ENCODE assay signal across 20 cellular contexts in genomic region chr12:122228092-122228491, GRCh38. TPM values are rescaled to one million over a fixed set of nuclear protein-coding genes. Genes with fewer than 3 reads are reported as not detected.
DNase-seq lines count a peak whose midpoint lies in the region; ATAC-seq and TF ChIP-seq lines count a peak whose summit lies in the region.
"Had no signal": no experiment of that assay in that cellular context is flagged by ENCODE, and none has a peak within 500 bp of the region (broad histone marks: within the 10 kb centered on the region; RNA-seq: fewer than 3 reads in every experiment).

No MANE protein-coding gene starts in this region.

- CTCF ChIA-PET in activated CD4-positive, alpha-beta T cell treated with anti-CD3 and anti-CD28 coated beads, Interleukin-2, amount 10 ng/mL, durations not matched to agents 7 days and 5 days (lab: Charles Lee): interaction anchor here (1.0 to 1.4 kb wide), 4 partner anchors 11 to 77 kb away, joined by 3 to 6 read pairs (median 3); no protein-coding TSS in a partner anchor

- peaks cover 37% of the 10 kb centered on the region for H3K4me1 Mint-ChIP-seq in activated CD4-positive, alpha-beta T cell treated with anti-CD3 and anti-CD28 coated beads, Interleukin-2, amount 10 ng/mL, durations not matched to agents 7 days and 5 days
- peaks cover 20% of the 10 kb centered on the region for H3K4me1 Mint-ChIP-seq in activated T-helper 17 cell treated with anti-CD3 and anti-CD28 coated beads, Interleukin-2, amount 50 U/mL, for 72 hours
- H3K4me1 Mint-ChIP-seq in nephron: peaks cover 19% of the 10 kb centered on the region

- H3K4me3 Mint-ChIP-seq in activated CD4-positive, alpha-beta T cell treated with anti-CD3 and anti-CD28 coated beads, Interleukin-2, amount 10 ng/mL, durations not matched to agents 7 days and 5 days: peak overlapping the region; percentile 23
- peak overlapping the region; percentile 80 for H3K4me3 Mint-ChIP-seq in activated T-helper 17 cell treated with anti-CD3 and anti-CD28 coated beads, Interleukin-2, amount 50 U/mL, for 72 hours
- H3K4me3 Mint-ChIP-seq in nephron: peak overlapping the region in 2 of 3 experiments; percentile 10 to 21

- ATAC-seq in activated T-helper 17 cell treated with anti-CD3 and anti-CD28 coated beads, Interleukin-2, amount 50 U/mL, for 72 hours (replicated peaks): no peak
- ATAC-seq in Right ventricle myocardium inferior (no peak), HG02678 (IDR thresholded peaks at IDR 0.05; ENCODE audit: unreplicated experiment) (no peak)
- ATAC-seq: HepG2 had no signal

- peak overlapping the region; percentile 46 for H3K4me3 ChIP-seq in Jurkat, Clone E6-1 (ENCODE audit: low read length)
- H3K4me3 ChIP-seq: dorsolateral prefrontal cortex, vagina had no signal

- no peak for TF ChIP-seq CTCF in nephron (IDR thresholded peaks at IDR 0.05; ENCODE audit: unreplicated experiment in 3 of 3)

- peaks cover 22% of the 10 kb centered on the region for H3K36me3 Mint-ChIP-seq in activated CD4-positive, alpha-beta T cell treated with anti-CD3 and anti-CD28 coated beads, Interleukin-2, amount 10 ng/mL, durations not matched to agents 7 days and 5 days (ENCODE audit: low read depth)
- peaks cover 52% of the 10 kb centered on the region for H3K36me3 Mint-ChIP-seq in activated T-helper 17 cell treated with anti-CD3 and anti-CD28 coated beads, Interleukin-2, amount 50 U/mL, for 72 hours (ENCODE audit: low read depth)
- peaks cover 33% of the 10 kb centered on the region for H3K36me3 Mint-ChIP-seq in nephron (ENCODE audit: low read depth)

- no peaks in the 10 kb centered on the region for H3K9me3 Mint-ChIP-seq in activated CD4-positive, alpha-beta T cell treated with anti-CD3 and anti-CD28 coated beads, Interleukin-2, amount 10 ng/mL, durations not matched to agents 7 days and 5 days
- H3K9me3 Mint-ChIP-seq in activated T-helper 17 cell treated with anti-CD3 and anti-CD28 coated beads, Interleukin-2, amount 50 U/mL, for 72 hours: no peaks in the 10 kb centered on the region
- no peaks in the 10 kb centered on the region for H3K9me3 Mint-ChIP-seq in nephron
- H3K9me3 Mint-ChIP-seq: activated T-helper 2 cell treated with anti-CD3 and anti-CD28 coated beads, Interferon-gamma antibody, Interleukin-2, Interleukin-4, amounts not matched to agents 10 μg/mL and 5 μg/mL and 100 μg/mL, durations not matched to agents 14 hours and 24 hours and 36 hours had no signal

- H3K27ac Mint-ChIP-seq in activated CD4-positive, alpha-beta T cell treated with anti-CD3 and anti-CD28 coated beads, Interleukin-2, amount 10 ng/mL, durations not matched to agents 7 days and 5 days: peak overlapping the region; percentile 37
- H3K27ac Mint-ChIP-seq in activated T-helper 17 cell treated with anti-CD3 and anti-CD28 coated beads, Interleukin-2, amount 50 U/mL, for 72 hours: no peak overlapping the region
- H3K27ac Mint-ChIP-seq in nephron: no peak overlapping the region
- H3K27ac Mint-ChIP-seq: activated T-helper 2 cell treated with anti-CD3 and anti-CD28 coated beads, Interferon-gamma antibody, Interleukin-2, Interleukin-4, amounts not matched to agents 10 μg/mL and 5 μg/mL and 100 μg/mL, durations not matched to agents 14 hours and 24 hours and 36 hours had no signal

- DNase-seq in activated CD4-positive, alpha-beta T cell treated with anti-CD3 and anti-CD28 coated beads, Interleukin-2, amount 10 ng/mL, durations not matched to agents 7 days and 5 days: no peak
- DNase-seq in activated CD4-positive, alpha-beta T cell treated with anti-CD3 and anti-CD28 coated beads, Interleukin-2, amount 50 U/mL, for 1 hour: no peak
- DNase-seq in Jurkat, Clone E6-1 (ENCODE audit: low read depth, low spot score): no peak
- DNase-seq in Right ventricle myocardium inferior (ENCODE audit: missing footprints) (no peak), activated gamma-delta T cell treated with Interleukin-2 at 50 U/mL for 16 hours (no peak)
- DNase-seq: caudate nucleus, dorsolateral prefrontal cortex, erythroblast, H7, mesendoderm, NCI-H226 had no signal

- POLR2A ChIA-PET in activated CD4-positive, alpha-beta T cell treated with anti-CD3 and anti-CD28 coated beads, Interleukin-2, amount 10 ng/mL, durations not matched to agents 7 days and 5 days (lab: Charles Lee): no interaction called here

- no peaks in the 10 kb centered on the region for H3K27me3 Mint-ChIP-seq in activated CD4-positive, alpha-beta T cell treated with anti-CD3 and anti-CD28 coated beads, Interleukin-2, amount 10 ng/mL, durations not matched to agents 7 days and 5 days
- H3K27me3 Mint-ChIP-seq in activated T-helper 17 cell treated with anti-CD3 and anti-CD28 coated beads, Interleukin-2, amount 50 U/mL, for 72 hours: no peaks in the 10 kb centered on the region
- H3K27me3 Mint-ChIP-seq in nephron (ENCODE audit: low read depth): no peaks in the 10 kb centered on the region

- intact Hi-C loops in Right ventricle myocardium inferior (cut with DNase I): no loop called here

RNA-seq across cellular contexts. Expression of gene DIABLO, which starts 2.2 kb away (rescaled TPM):
- total RNA-seq in activated CD4-positive, alpha-beta T cell treated with anti-CD3 and anti-CD28 coated beads, Interleukin-2, amount 10 ng/mL, durations not matched to agents 7 days and 5 days: 10 to 100 TPM; 36.1 to 37.7 TPM
- 84.2 TPM for polyA plus RNA-seq in Jurkat, Clone E6-1 (2012; ENCODE audit: insufficient read depth, insufficient read length)
- total RNA-seq in activated T-helper 17 cell treated with anti-CD3 and anti-CD28 coated beads, Interleukin-2, amount 50 U/mL, for 72 hours: 10 to 100 TPM; 44.0 to 50.5 TPM
- 28.2 TPM for total RNA-seq in Right ventricle myocardium inferior

RNA-seq across cellular contexts. Expression of gene B3GNT4, which starts 24.6 kb away (rescaled TPM):
- under 1 TPM; 0.50 to 0.71 TPM for total RNA-seq in activated CD4-positive, alpha-beta T cell treated with anti-CD3 and anti-CD28 coated beads, Interleukin-2, amount 10 ng/mL, durations not matched to agents 7 days and 5 days
- 3.4 TPM for polyA plus RNA-seq in Jurkat, Clone E6-1 (2012; ENCODE audit: insufficient read depth, insufficient read length)
- total RNA-seq in activated T-helper 17 cell treated with anti-CD3 and anti-CD28 coated beads, Interleukin-2, amount 50 U/mL, for 72 hours: 1 to 10 TPM in 1 of 2 donors, under 1 TPM in 1; 0.48 to 5.3 TPM
- not detected for total RNA-seq in Right ventricle myocardium inferior
- total RNA-seq: spleen had no signal

RNA-seq across cellular contexts. Expression of gene VPS33A, which starts 38.2 kb away (rescaled TPM):
- total RNA-seq in activated CD4-positive, alpha-beta T cell treated with anti-CD3 and anti-CD28 coated beads, Interleukin-2, amount 10 ng/mL, durations not matched to agents 7 days and 5 days: 10 to 100 TPM; 29.7 to 33.1 TPM
- polyA plus RNA-seq in Jurkat, Clone E6-1 (2012; ENCODE audit: insufficient read depth, insufficient read length): 30.2 TPM
- total RNA-seq in activated T-helper 17 cell treated with anti-CD3 and anti-CD28 coated beads, Interleukin-2, amount 50 U/mL, for 72 hours: 10 to 100 TPM; 21.3 to 37.1 TPM
- total RNA-seq in Right ventricle myocardium inferior: 10.8 TPM

RNA-seq across cellular contexts. Expression of gene LRRC43, which starts 45.2 kb away (rescaled TPM):
- total RNA-seq in activated CD4-positive, alpha-beta T cell treated with anti-CD3 and anti-CD28 coated beads, Interleukin-2, amount 10 ng/mL, durations not matched to agents 7 days and 5 days: not detected
- not detected for polyA plus RNA-seq in Jurkat, Clone E6-1 (2012; ENCODE audit: insufficient read depth, insufficient read length)
- total RNA-seq in activated T-helper 17 cell treated with anti-CD3 and anti-CD28 coated beads, Interleukin-2, amount 50 U/mL, for 72 hours: not detected
- 0.70 TPM for total RNA-seq in Right ventricle myocardium inferior
- total RNA-seq: H7, HepG2, MCF 10A, vagina had no signal
- polyA plus RNA-seq: HepG2 had no signal

RNA-seq across cellular contexts. Expression of gene IL31, which starts 54.1 kb away (rescaled TPM):
- total RNA-seq in activated CD4-positive, alpha-beta T cell treated with anti-CD3 and anti-CD28 coated beads, Interleukin-2, amount 10 ng/mL, durations not matched to agents 7 days and 5 days: not detected
- polyA plus RNA-seq in Jurkat, Clone E6-1 (2012; ENCODE audit: insufficient read depth, insufficient read length): not detected
- not detected for total RNA-seq in activated T-helper 17 cell treated with anti-CD3 and anti-CD28 coated beads, Interleukin-2, amount 50 U/mL, for 72 hours
- total RNA-seq in Right ventricle myocardium inferior: not detected
- total RNA-seq: dorsolateral prefrontal cortex, frontal cortex, H7, HepG2, MCF 10A, spleen, vagina had no signal
- polyA plus RNA-seq: HepG2, spleen had no signal

Comparison
In these comparisons a context has a peak if more than half of its experiments do, and no peak if none do; other contexts are left out.
1. H3K4me3 Mint-ChIP-seq: peak in every context shown above with its lines; median percentile 80 in activated T-helper 17 cell treated with anti-CD3 and anti-CD28 coated beads, Interleukin-2, amount 50 U/mL, for 72 hours; 23 in activated CD4-positive, alpha-beta T cell treated with anti-CD3 and anti-CD28 coated beads, Interleukin-2, amount 10 ng/mL, durations not matched to agents 7 days and 5 days; 16 in nephron.